2 cellular contexts compared by ENCODE assay signal in genomic region chr3:49900491-49901153, GRCh38.
TF ChIP-seq lines count a peak whose summit lies in the region.

No MANE protein-coding gene starts in this region.

TF ChIP-seq in IMR-90, 13 proteins besides CTCF, POLR2A, EP300 and RAD21:
- TF ChIP-seq MXI1 (IDR thresholded peaks at IDR 0.05; ENCODE audit: borderline replicate concordance, low read depth, low read length): no peak
- no peak for TF ChIP-seq SMC3 (IDR thresholded peaks at IDR 0.05; ENCODE audit: low read depth, low read length)
- no peak for TF ChIP-seq FOS (IDR thresholded peaks at IDR 0.05; ENCODE audit: low read depth, low read length)
- TF ChIP-seq USF2 (IDR thresholded peaks at IDR 0.05; ENCODE audit: low read depth, low read length): no peak
- no peak for TF ChIP-seq CEBPB (IDR thresholded peaks at IDR 0.05; ENCODE audit: low read depth, low read length)
- TF ChIP-seq NFE2L2 (IDR thresholded peaks at IDR 0.05; ENCODE audit: low read depth, low read length): no peak
- no peak for TF ChIP-seq CHD1 (IDR thresholded peaks at IDR 0.05; ENCODE audit: low read depth, low read length)

TF ChIP-seq in HepG2, 621 proteins besides CTCF, POLR2A, EP300 and RAD21:
- no peak for TF ChIP-seq STAG1 (CRISPR knock-in tag; IDR thresholded peaks at IDR 0.05)
- 0 out of 2 replicates have a peak, but pooled peaks have one; percentile 63 for TF ChIP-seq FOXO4 (CRISPR knock-in tag; conservative IDR thresholded peaks at IDR 0.05)
- no peak for TF ChIP-seq NBN (conservative IDR thresholded peaks at IDR 0.05)
- peak; percentile 80; the same call in 1 of the 2 replicates for TF ChIP-seq HNRNPL (IDR thresholded peaks at IDR 0.05; ENCODE audit: low read depth, low read length)
- no peak for TF ChIP-seq PLRG1 (conservative IDR thresholded peaks at IDR 0.05)
- TF ChIP-seq HIC2 (CRISPR knock-in tag; IDR thresholded peaks at IDR 0.05; ENCODE audit: low read depth): peak; percentile 64; the same call in 1 of the 2 replicates
